9 cellular contexts compared by ENCODE assay signal in the genomic region with DNA sequence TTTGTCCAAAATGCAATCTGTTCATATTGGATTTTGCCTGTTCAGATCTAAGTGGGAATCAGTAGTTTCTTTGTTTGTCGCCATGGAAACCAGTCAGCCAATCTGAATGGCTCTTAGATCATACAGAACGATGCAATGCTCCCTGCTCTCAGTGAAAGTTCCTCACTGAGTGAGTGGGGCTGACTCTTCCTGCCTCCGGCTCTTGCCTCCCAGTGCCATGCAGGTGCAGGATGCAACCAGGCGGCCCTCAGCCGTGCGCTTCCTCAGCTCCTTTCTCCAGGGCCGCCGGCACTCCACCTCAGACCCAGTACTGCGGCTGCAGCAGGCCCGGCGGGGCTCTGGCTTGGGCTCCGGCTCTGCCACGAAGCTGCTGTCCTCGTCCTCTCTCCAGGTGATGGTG. TPM values are rescaled to one million over a fixed set of nuclear protein-coding genes. Genes with fewer than 3 reads are reported as not detected.
A peak's percentile ranks its signal among the peaks of the same experiment; 100 is the strongest.
DNase-seq lines count a peak whose midpoint lies in the region; ATAC-seq and TF ChIP-seq lines count a peak whose summit lies in the region.
"Had no signal": no experiment of that assay in that cellular context is flagged by ENCODE, and none has a peak within 500 bp of the region (broad histone marks: within the 10 kb centered on the region; RNA-seq: fewer than 3 reads in every experiment).

A gene with protein sequence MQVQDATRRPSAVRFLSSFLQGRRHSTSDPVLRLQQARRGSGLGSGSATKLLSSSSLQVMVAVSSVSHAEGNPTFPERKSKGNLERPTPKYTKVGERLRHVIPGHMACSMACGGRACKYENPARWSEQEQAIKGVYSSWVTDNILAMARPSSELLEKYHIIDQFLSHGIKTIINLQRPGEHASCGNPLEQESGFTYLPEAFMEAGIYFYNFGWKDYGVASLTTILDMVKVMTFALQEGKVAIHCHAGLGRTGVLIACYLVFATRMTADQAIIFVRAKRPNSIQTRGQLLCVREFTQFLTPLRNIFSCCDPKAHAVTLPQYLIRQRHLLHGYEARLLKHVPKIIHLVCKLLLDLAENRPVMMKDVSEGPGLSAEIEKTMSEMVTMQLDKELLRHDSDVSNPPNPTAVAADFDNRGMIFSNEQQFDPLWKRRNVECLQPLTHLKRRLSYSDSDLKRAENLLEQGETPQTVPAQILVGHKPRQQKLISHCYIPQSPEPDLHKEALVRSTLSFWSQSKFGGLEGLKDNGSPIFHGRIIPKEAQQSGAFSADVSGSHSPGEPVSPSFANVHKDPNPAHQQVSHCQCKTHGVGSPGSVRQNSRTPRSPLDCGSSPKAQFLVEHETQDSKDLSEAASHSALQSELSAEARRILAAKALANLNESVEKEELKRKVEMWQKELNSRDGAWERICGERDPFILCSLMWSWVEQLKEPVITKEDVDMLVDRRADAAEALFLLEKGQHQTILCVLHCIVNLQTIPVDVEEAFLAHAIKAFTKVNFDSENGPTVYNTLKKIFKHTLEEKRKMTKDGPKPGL (plus strand): TSS at position 151 of the 400 bp plus-strand sequence. CDS start 67 bp downstream, at position 218.

- WGBS in mesodermal cell (ENCODE audit: insufficient coverage in 2 of 2), 2 experiments = 32 to 43% methylated on average over 6 to 8 of the region's 14 CpGs

- no peaks in the 10 kb centered on the region for H3K27me3 ChIP-seq in BE2C
- H3K27me3 ChIP-seq in effector memory CD4-positive, alpha-beta T cell (replicated peaks; ENCODE audit: control insufficient read depth, insufficient read depth, low read length, poor library complexity, severe bottlenecking) = no peaks in the 10 kb centered on the region

- H3K4me1 Mint-ChIP-seq in activated T-helper 1 cell treated with anti-CD3 and anti-CD28 coated beads, Interleukin-12 subunit alpha, Interleukin-12 subunit beta, Interleukin-2, Interleukin-4 antibody, amounts not matched to agents 30 ng/mL and 10 ng/mL and 1 ng/mL, durations not matched to agents 14 hours and 24 hours and 36 hours (ENCODE audit: low read depth) = no peaks in the 10 kb centered on the region

- intact Hi-C loops in activated T-helper 1 cell treated with anti-CD3 and anti-CD28 coated beads, Interleukin-12 subunit alpha, Interleukin-12 subunit beta, Interleukin-2, Interleukin-4 antibody, amounts not matched to agents 30 ng/mL and 10 ng/mL and 1 ng/mL, durations not matched to agents 14 hours and 24 hours and 36 hours (cut with micrococcal nuclease) = no loop called here

- peaks cover 1% of the 10 kb centered on the region for H3K36me3 Mint-ChIP-seq in activated T-helper 1 cell treated with anti-CD3 and anti-CD28 coated beads, Interleukin-12 subunit alpha, Interleukin-12 subunit beta, Interleukin-2, Interleukin-4 antibody, amounts not matched to agents 30 ng/mL and 10 ng/mL and 1 ng/mL, durations not matched to agents 14 hours and 24 hours and 36 hours (ENCODE audit: low read depth)

- peaks cover 3% of the 10 kb centered on the region; the same call in 1 of the 2 replicates for H3K36me3 ChIP-seq in BE2C
- peaks cover 8% of the 10 kb centered on the region for H3K36me3 ChIP-seq in mesodermal cell (ENCODE audit: control insufficient read depth, insufficient read depth, low read length)
- H3K36me3 ChIP-seq in effector memory CD4-positive, alpha-beta T cell (ENCODE audit: control insufficient read depth, insufficient read depth, low read length) = no peaks in the 10 kb centered on the region

- no peak within 1 kb of the TSS for H3K27ac Mint-ChIP-seq in activated T-helper 1 cell treated with anti-CD3 and anti-CD28 coated beads, Interleukin-12 subunit alpha, Interleukin-12 subunit beta, Interleukin-2, Interleukin-4 antibody, amounts not matched to agents 30 ng/mL and 10 ng/mL and 1 ng/mL, durations not matched to agents 14 hours and 24 hours and 36 hours
- H3K27ac Mint-ChIP-seq: activated naive CD8-positive, alpha-beta T cell had no signal

- peak within 1 kb of the TSS; percentile 11 for H3K27ac ChIP-seq in mesodermal cell (ENCODE audit: low read depth, low read length, severe bottlenecking)
- no peak within 1 kb of the TSS for H3K27ac ChIP-seq in effector memory CD4-positive, alpha-beta T cell (ENCODE audit: insufficient read depth, low read length, poor library complexity, severe bottlenecking)

- no peak for TF ChIP-seq CTCF in BE2C (IDR thresholded peaks at IDR 0.05; ENCODE audit: low read depth, low read length)

- H3K9me3 Mint-ChIP-seq in activated T-helper 1 cell treated with anti-CD3 and anti-CD28 coated beads, Interleukin-12 subunit alpha, Interleukin-12 subunit beta, Interleukin-2, Interleukin-4 antibody, amounts not matched to agents 30 ng/mL and 10 ng/mL and 1 ng/mL, durations not matched to agents 14 hours and 24 hours and 36 hours = no peaks in the 10 kb centered on the region

- peaks cover 5% of the 10 kb centered on the region; the same call in 1 of the 2 replicates for H3K4me1 ChIP-seq in BE2C
- peaks cover 6% of the 10 kb centered on the region for H3K4me1 ChIP-seq in mesodermal cell (ENCODE audit: control insufficient read depth, insufficient read depth, low read length, poor library complexity, severe bottlenecking)
- H3K4me1 ChIP-seq in effector memory CD4-positive, alpha-beta T cell (ENCODE audit: control insufficient read depth, insufficient read depth, low read length, poor library complexity, severe bottlenecking) = no peaks in the 10 kb centered on the region

- DNase-seq in BE2C (peak; percentile 28), NCI-H1694 treated with DMSO at 0.1 percent for 48 hours (lab: John Stamatoyannopoulos, UW) (peak; percentile 8)
- DNase-seq in effector memory CD4-positive, alpha-beta T cell = no peak
- no peak for DNase-seq in activated T-helper 1 cell treated with anti-CD3 and anti-CD28 coated beads, Interleukin-12 subunit alpha, Interleukin-12 subunit beta, Interleukin-2, Interleukin-4 antibody, amounts not matched to agents 30 ng/mL and 10 ng/mL and 1 ng/mL, durations not matched to agents 14 hours and 24 hours and 36 hours (ENCODE audit: low spot score)

- ATAC-seq in HG02642 (IDR thresholded peaks at IDR 0.05; ENCODE audit: poor library complexity, unreplicated experiment) (no peak), GM18517 (IDR thresholded peaks at IDR 0.05; ENCODE audit: unreplicated experiment) (no peak)

- H3K4me3 ChIP-seq in BE2C (ENCODE audit: low read depth, low read length) (no peak within 1 kb of the TSS), mesodermal cell (ENCODE audit: extremely low read depth, insufficient read depth, low read length, poor library complexity, severe bottlenecking) (no peak within 1 kb of the TSS)
- no peak within 1 kb of the TSS for H3K4me3 ChIP-seq in effector memory CD4-positive, alpha-beta T cell (ENCODE audit: insufficient read depth, low read depth, low read length, poor library complexity, severe bottlenecking)

- H3K9me3 ChIP-seq in BE2C = no peaks in the 10 kb centered on the region
- H3K9me3 ChIP-seq in mesodermal cell (ENCODE audit: control insufficient read depth, low read length) = no peaks in the 10 kb centered on the region
- H3K9me3 ChIP-seq in effector memory CD4-positive, alpha-beta T cell (ENCODE audit: control insufficient read depth, low read length) = no peaks in the 10 kb centered on the region

- in situ Hi-C loops in endometrial microvascular endothelial cells (cut with HindIII; ENCODE audit: inconsistent ontology term, low pct_unique_long_range_greater_than_20kb, low sequenced_read_pairs) = loop anchor here (5.0 kb wide), 1 partner anchor 93 kb away; no protein-coding TSS in a partner anchor

- no peaks in the 10 kb centered on the region for H3K27me3 Mint-ChIP-seq in activated T-helper 1 cell treated with anti-CD3 and anti-CD28 coated beads, Interleukin-12 subunit alpha, Interleukin-12 subunit beta, Interleukin-2, Interleukin-4 antibody, amounts not matched to agents 30 ng/mL and 10 ng/mL and 1 ng/mL, durations not matched to agents 14 hours and 24 hours and 36 hours (ENCODE audit: insufficient read depth)
- H3K27me3 Mint-ChIP-seq: activated naive CD8-positive, alpha-beta T cell had no signal

- H3K4me3 Mint-ChIP-seq in activated T-helper 1 cell treated with anti-CD3 and anti-CD28 coated beads, Interleukin-12 subunit alpha, Interleukin-12 subunit beta, Interleukin-2, Interleukin-4 antibody, amounts not matched to agents 30 ng/mL and 10 ng/mL and 1 ng/mL, durations not matched to agents 14 hours and 24 hours and 36 hours = no peak within 1 kb of the TSS
- H3K4me3 Mint-ChIP-seq: activated naive CD8-positive, alpha-beta T cell had no signal

RNA-seq across cellular contexts. Expression of the gene that starts here (rescaled TPM):
- polyA plus RNA-seq in BE2C (2012; ENCODE audit: insufficient read depth, insufficient read length, low read depth) = 4.7 TPM
- total RNA-seq in endometrial microvascular endothelial cells (ENCODE audit: inconsistent ontology term) = 10.2 TPM
- polyA plus RNA-seq in mesodermal cell (2013, experiment 1 of 2) = 5.6 TPM
- 5.3 TPM for polyA plus RNA-seq in mesodermal cell (2013, experiment 2 of 2)
- total RNA-seq in activated T-helper 1 cell treated with anti-CD3 and anti-CD28 coated beads, Interleukin-12 subunit alpha, Interleukin-12 subunit beta, Interleukin-2, Interleukin-4 antibody, amounts not matched to agents 30 ng/mL and 10 ng/mL and 1 ng/mL, durations not matched to agents 14 hours and 24 hours and 36 hours = 5.5 and 5.7 TPM in 2 replicates

Comparison
In these comparisons a context has a peak if more than half of its experiments do, and no peak if none do; other contexts are left out.
1. DNase-seq: peak in BE2C (single experiment) and NCI-H1694 treated with DMSO at 0.1 percent for 48 hours (single experiment); none in effector memory CD4-positive, alpha-beta T cell (0 of 3) and activated T-helper 1 cell treated with anti-CD3 and anti-CD28 coated beads, Interleukin-12 subunit alpha, Interleukin-12 subunit beta, Interleukin-2, Interleukin-4 antibody, amounts not matched to agents 30 ng/mL and 10 ng/mL and 1 ng/mL, durations not matched to agents 14 hours and 24 hours and 36 hours (single experiment).